ENCODE assay signal across 3 cellular contexts in genomic region chr4:152258391-152258790, GRCh38.
TF ChIP-seq lines count a peak whose summit lies in the region.

No MANE protein-coding gene starts in this region.

TF ChIP-seq in SK-N-SH, 30 proteins besides CTCF, POLR2A, EP300 and RAD21:
- TF ChIP-seq FOXM1 (IDR thresholded peaks at IDR 0.05; ENCODE audit: low read depth) (no peak), MEF2A (IDR thresholded peaks at IDR 0.05; ENCODE audit: borderline replicate concordance, low read depth) (no peak), ELF1 (IDR thresholded peaks at IDR 0.05) (no peak), SMC3 (IDR thresholded peaks at IDR 0.05; ENCODE audit: low read depth, low read length) (no peak), EZH2phosphoT487 (IDR thresholded peaks at IDR 0.05; ENCODE audit: borderline replicate concordance, low read depth) (no peak), SIN3A (IDR thresholded peaks at IDR 0.05; ENCODE audit: borderline replicate concordance, low read depth, low read length) (no peak), GABPA (IDR thresholded peaks at IDR 0.05; ENCODE audit: low read depth) (no peak)

TF ChIP-seq in SK-N-SH treated with all-trans-retinoic acid at 6 μM for 48 hours, 23 proteins besides CTCF, POLR2A, EP300 and RAD21:
- TF ChIP-seq POU6F1 (CRISPR knock-in tag; IDR thresholded peaks at IDR 0.05; ENCODE audit: borderline replicate concordance, low read depth) = no peak
- TF ChIP-seq ARNTL (CRISPR knock-in tag; IDR thresholded peaks at IDR 0.05; ENCODE audit: borderline replicate concordance, low read depth) = no peak
- no peak for TF ChIP-seq ZFP30 (CRISPR knock-in tag; IDR thresholded peaks at IDR 0.05)
- no peak for TF ChIP-seq ISL1 (CRISPR knock-in tag; IDR thresholded peaks at IDR 0.05)
- TF ChIP-seq OSR1 (CRISPR knock-in tag; IDR thresholded peaks at IDR 0.05) = no peak
- no peak for TF ChIP-seq PPARA (CRISPR knock-in tag; IDR thresholded peaks at IDR 0.05; ENCODE audit: borderline replicate concordance)
- TF ChIP-seq CSRNP3 (CRISPR knock-in tag; IDR thresholded peaks at IDR 0.05) = no peak
- no peak for TF ChIP-seq GLIS3 (CRISPR knock-in tag; IDR thresholded peaks at IDR 0.05)
- no peak for TF ChIP-seq TSHZ2 (CRISPR knock-in tag; IDR thresholded peaks at IDR 0.05)
- no peak for TF ChIP-seq CSDC2 (CRISPR knock-in tag; IDR thresholded peaks at IDR 0.05)
- no peak for TF ChIP-seq PATZ1 (CRISPR knock-in tag; IDR thresholded peaks at IDR 0.05; ENCODE audit: borderline replicate concordance)

TF ChIP-seq in IMR-90, 13 proteins besides CTCF, POLR2A, EP300 and RAD21:
- no peak for TF ChIP-seq FOS (IDR thresholded peaks at IDR 0.05; ENCODE audit: low read depth, low read length)
- no peak for TF ChIP-seq SMC3 (IDR thresholded peaks at IDR 0.05; ENCODE audit: low read depth, low read length)
- no peak for TF ChIP-seq RCOR1 (IDR thresholded peaks at IDR 0.05; ENCODE audit: insufficient replicate concordance, low read length)
- TF ChIP-seq CHD1 (IDR thresholded peaks at IDR 0.05; ENCODE audit: low read depth, low read length) = no peak
- TF ChIP-seq MAZ (IDR thresholded peaks at IDR 0.05; ENCODE audit: borderline replicate concordance, low read depth, low read length) = no peak
